In genomic region chr13:93227906-93228801, GRCh38 we compare ENCODE assay signal across 9 cellular contexts. TPM values are rescaled to one million over a fixed set of nuclear protein-coding genes. Genes with fewer than 3 reads are reported as not detected.
A peak's percentile ranks its signal among the peaks of the same experiment; 100 is the strongest.
DNase-seq lines count a peak whose midpoint lies in the region; ATAC-seq and TF ChIP-seq lines count a peak whose summit lies in the region.
"Had no signal": no experiment of that assay in that cellular context is flagged by ENCODE, and none has a peak within 500 bp of the region (broad histone marks: within the 10 kb centered on the region; RNA-seq: fewer than 3 reads in every experiment).

No MANE protein-coding gene starts in this region.

- peak overlapping the region; percentile 95 for H3K27ac ChIP-seq in WERI-Rb-1
- peak overlapping the region; percentile 61 for H3K27ac ChIP-seq in left ventricle myocardium inferior (replicated peaks)
- H3K27ac ChIP-seq: HL-60 had no signal

- H3K27me3 Mint-ChIP-seq in naive thymus-derived CD8-positive, alpha-beta T cell: peaks cover 24 to 54% (median 43%) of the 10 kb centered on the region in 5 donors

- H3K9me3 ChIP-seq in WERI-Rb-1 (ENCODE audit: severe bottlenecking) (no peaks in the 10 kb centered on the region), left ventricle myocardium inferior (replicated peaks) (no peaks in the 10 kb centered on the region)

- peaks cover 0 to 4% (median 0%) of the 10 kb centered on the region in 3 donors for H3K36me3 Mint-ChIP-seq in naive thymus-derived CD8-positive, alpha-beta T cell

- H3K4me1 Mint-ChIP-seq in naive thymus-derived CD8-positive, alpha-beta T cell: peaks cover 0 to 9% (median 7%) of the 10 kb centered on the region in 4 donors

- peak; percentile 84 for TF ChIP-seq CTCF in WERI-Rb-1 (IDR thresholded peaks at IDR 0.05; ENCODE audit: low read depth, low read length)
- TF ChIP-seq CTCF in left ventricle myocardium inferior (IDR thresholded peaks at IDR 0.05; ENCODE audit: borderline replicate concordance): peak; percentile 35

- POLR2A ChIA-PET in naive thymus-derived CD8-positive, alpha-beta T cell (lab: Charles Lee): no interaction called here

- H3K27me3 ChIP-seq in WERI-Rb-1 (ENCODE audit: insufficient read depth, low read depth, severe bottlenecking) (no peaks in the 10 kb centered on the region), left ventricle myocardium inferior (ENCODE audit: low read depth) (peaks cover 56% of the 10 kb centered on the region)

- DNase-seq in Daoy (ENCODE audit: low read depth) (peak; percentile 79), NCI-H1436 treated with DMSO at 0.1 percent for 48 hours (lab: John Stamatoyannopoulos, UW) (peak; percentile 54), WERI-Rb-1 (peak; percentile 94), left ventricle myocardium inferior (peak; percentile 33), posterior cingulate gyrus (peak in 9 of 10 donors; percentile 32 to 91 (median 60))
- no peak for DNase-seq in naive thymus-derived CD8-positive, alpha-beta T cell

- intact Hi-C loops in left ventricle myocardium inferior (cut with micrococcal nuclease): no loop called here
- intact Hi-C loops in posterior cingulate gyrus (cut with DNase I): no loop called here

- H3K36me3 ChIP-seq in WERI-Rb-1 (peaks cover 28% of the 10 kb centered on the region), left ventricle myocardium inferior (no peaks in the 10 kb centered on the region)

- peaks cover 0 to 5% (median 1%) of the 10 kb centered on the region in 9 donors for H3K9me3 Mint-ChIP-seq in naive thymus-derived CD8-positive, alpha-beta T cell

- H3K4me1 ChIP-seq in left ventricle myocardium inferior: peaks cover 23% of the 10 kb centered on the region

- no peak for ATAC-seq in GM21381 (IDR thresholded peaks at IDR 0.05; ENCODE audit: unreplicated experiment)
- no peak for ATAC-seq in naive thymus-derived CD8-positive, alpha-beta T cell
- no peak for ATAC-seq in HG03280 (IDR thresholded peaks at IDR 0.05; ENCODE audit: unreplicated experiment)

- peak overlapping the region in 1 of 10 donors; percentile 5 for H3K4me3 Mint-ChIP-seq in naive thymus-derived CD8-positive, alpha-beta T cell

- H3K27ac Mint-ChIP-seq in naive thymus-derived CD8-positive, alpha-beta T cell: no peak overlapping the region

- H3K4me3 ChIP-seq in WERI-Rb-1 (ENCODE audit: low read depth, low read length): peak overlapping the region; percentile 86
- H3K4me3 ChIP-seq in left ventricle myocardium inferior: peak overlapping the region; percentile 68

RNA-seq across cellular contexts. Expression of gene GPC6, which starts 1.5 kb away (rescaled TPM):
- 1.1 and 1.7 TPM in 2 replicates for total RNA-seq in Daoy (2014; rRNA removed; shearing (Covaris generic))
- 1.8 TPM for total RNA-seq in left ventricle myocardium inferior
- not detected for total RNA-seq in naive thymus-derived CD8-positive, alpha-beta T cell
- polyA plus RNA-seq in naive thymus-derived CD8-positive, alpha-beta T cell: not detected

Comparison
In these comparisons a context has a peak if more than half of its experiments do, and no peak if none do; other contexts are left out.
1. DNase-seq: peak in Daoy (single experiment), NCI-H1436 treated with DMSO at 0.1 percent for 48 hours (single experiment), WERI-Rb-1 (single experiment), left ventricle myocardium inferior (single experiment) and posterior cingulate gyrus (9 of 10); none in naive thymus-derived CD8-positive, alpha-beta T cell (0 of 10).